ENCODE assay signal across 1 cellular context in the genomic region with DNA sequence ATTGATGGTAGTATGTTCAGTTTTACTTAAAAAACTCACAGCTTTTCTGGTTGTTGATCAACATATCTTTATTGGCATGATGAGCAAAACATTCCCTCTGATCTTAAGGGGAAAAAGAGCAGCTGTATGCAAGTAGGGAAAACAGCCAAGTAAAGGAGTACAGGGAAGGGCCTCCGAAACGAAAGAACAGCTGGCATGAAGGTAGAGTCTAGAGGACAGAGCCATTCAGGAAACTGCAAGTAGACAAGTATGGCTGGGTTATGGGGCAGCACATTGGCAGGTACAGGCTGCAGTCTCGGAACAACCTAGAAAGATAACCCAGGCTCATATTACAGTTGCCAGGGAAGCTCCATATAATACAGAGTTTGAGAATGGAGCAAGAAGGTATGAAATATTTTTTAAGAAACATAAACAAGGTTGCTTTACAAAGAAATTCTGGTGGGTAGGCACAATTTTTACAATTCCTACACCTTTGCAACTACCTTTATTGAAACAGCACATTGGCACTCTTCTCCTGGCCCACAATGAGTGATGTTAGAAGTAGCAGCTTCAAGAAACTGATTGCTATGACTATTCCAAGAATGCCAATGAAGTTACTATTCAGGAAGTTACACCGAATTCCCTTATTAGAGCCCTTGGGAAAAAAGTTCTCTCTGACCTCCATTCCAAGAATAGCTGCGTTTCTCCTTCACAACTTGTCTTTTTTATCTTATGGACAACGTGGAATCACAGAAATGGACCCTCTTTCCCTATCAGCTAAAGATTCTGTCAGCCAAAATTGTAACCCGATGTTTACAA.
TF ChIP-seq lines count a peak whose summit lies in the region.

No MANE protein-coding gene starts in this region.

TF ChIP-seq in GM23338, 12 proteins besides CTCF, POLR2A, EP300 and RAD21 (continued from another document):
- TF ChIP-seq, protein P1, sequence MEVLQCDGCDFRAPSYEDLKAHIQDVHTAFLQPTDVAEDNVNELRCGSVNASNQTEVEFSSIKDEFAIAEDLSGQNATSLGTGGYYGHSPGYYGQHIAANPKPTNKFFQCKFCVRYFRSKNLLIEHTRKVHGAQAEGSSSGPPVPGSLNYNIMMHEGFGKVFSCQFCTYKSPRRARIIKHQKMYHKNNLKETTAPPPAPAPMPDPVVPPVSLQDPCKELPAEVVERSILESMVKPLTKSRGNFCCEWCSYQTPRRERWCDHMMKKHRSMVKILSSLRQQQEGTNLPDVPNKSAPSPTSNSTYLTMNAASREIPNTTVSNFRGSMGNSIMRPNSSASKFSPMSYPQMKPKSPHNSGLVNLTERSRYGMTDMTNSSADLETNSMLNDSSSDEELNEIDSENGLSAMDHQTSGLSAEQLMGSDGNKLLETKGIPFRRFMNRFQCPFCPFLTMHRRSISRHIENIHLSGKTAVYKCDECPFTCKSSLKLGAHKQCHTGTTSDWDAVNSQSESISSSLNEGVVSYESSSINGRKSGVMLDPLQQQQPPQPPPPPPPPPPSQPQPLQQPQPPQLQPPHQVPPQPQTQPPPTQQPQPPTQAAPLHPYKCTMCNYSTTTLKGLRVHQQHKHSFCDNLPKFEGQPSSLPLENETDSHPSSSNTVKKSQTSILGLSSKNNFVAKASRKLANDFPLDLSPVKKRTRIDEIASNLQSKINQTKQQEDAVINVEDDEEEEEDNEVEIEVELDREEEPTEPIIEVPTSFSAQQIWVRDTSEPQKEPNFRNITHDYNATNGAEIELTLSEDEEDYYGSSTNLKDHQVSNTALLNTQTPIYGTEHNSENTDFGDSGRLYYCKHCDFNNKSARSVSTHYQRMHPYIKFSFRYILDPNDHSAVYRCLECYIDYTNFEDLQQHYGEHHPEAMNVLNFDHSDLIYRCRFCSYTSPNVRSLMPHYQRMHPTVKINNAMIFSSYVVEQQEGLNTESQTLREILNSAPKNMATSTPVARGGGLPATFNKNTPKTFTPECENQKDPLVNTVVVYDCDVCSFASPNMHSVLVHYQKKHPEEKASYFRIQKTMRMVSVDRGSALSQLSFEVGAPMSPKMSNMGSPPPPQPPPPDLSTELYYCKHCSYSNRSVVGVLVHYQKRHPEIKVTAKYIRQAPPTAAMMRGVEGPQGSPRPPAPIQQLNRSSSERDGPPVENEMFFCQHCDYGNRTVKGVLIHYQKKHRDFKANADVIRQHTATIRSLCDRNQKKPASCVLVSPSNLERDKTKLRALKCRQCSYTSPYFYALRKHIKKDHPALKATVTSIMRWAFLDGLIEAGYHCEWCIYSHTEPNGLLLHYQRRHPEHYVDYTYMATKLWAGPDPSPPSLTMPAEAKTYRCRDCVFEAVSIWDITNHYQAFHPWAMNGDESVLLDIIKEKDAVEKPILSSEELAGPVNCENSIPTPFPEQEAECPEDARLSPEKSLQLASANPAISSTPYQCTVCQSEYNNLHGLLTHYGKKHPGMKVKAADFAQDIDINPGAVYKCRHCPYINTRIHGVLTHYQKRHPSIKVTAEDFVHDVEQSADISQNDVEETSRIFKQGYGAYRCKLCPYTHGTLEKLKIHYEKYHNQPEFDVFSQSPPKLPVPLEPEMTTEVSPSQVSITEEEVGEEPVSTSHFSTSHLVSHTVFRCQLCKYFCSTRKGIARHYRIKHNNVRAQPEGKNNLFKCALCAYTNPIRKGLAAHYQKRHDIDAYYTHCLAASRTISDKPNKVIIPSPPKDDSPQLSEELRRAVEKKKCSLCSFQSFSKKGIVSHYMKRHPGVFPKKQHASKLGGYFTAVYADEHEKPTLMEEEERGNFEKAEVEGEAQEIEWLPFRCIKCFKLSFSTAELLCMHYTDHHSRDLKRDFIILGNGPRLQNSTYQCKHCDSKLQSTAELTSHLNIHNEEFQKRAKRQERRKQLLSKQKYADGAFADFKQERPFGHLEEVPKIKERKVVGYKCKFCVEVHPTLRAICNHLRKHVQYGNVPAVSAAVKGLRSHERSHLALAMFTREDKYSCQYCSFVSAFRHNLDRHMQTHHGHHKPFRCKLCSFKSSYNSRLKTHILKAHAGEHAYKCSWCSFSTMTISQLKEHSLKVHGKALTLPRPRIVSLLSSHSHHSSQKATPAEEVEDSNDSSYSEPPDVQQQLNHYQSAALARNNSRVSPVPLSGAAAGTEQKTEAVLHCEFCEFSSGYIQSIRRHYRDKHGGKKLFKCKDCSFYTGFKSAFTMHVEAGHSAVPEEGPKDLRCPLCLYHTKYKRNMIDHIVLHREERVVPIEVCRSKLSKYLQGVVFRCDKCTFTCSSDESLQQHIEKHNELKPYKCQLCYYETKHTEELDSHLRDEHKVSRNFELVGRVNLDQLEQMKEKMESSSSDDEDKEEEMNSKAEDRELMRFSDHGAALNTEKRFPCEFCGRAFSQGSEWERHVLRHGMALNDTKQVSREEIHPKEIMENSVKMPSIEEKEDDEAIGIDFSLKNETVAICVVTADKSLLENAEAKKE (CRISPR knock-in tag; IDR thresholded peaks at IDR 0.05), result no peak
- TF ChIP-seq ZNF114 (CRISPR knock-in tag; IDR thresholded peaks at IDR 0.05) (no peak), JUNB (IDR thresholded peaks at IDR 0.05; ENCODE audit: unreplicated experiment) (no peak), EZH2 (IDR thresholded peaks at IDR 0.05; ENCODE audit: low read depth, unreplicated experiment) (no peak), POLR2AphosphoS5 (IDR thresholded peaks at IDR 0.05; ENCODE audit: low read depth) (no peak), STAT1 (IDR thresholded peaks at IDR 0.05; ENCODE audit: unreplicated experiment) (no peak), NANOG (IDR thresholded peaks at IDR 0.05; ENCODE audit: borderline replicate concordance) (no peak), EZH2phosphoT487 (IDR thresholded peaks at IDR 0.05; ENCODE audit: unreplicated experiment) (no peak), ZNF331 (CRISPR knock-in tag; IDR thresholded peaks at IDR 0.05; ENCODE audit: low read depth) (no peak)
- TF ChIP-seq, protein P2, sequence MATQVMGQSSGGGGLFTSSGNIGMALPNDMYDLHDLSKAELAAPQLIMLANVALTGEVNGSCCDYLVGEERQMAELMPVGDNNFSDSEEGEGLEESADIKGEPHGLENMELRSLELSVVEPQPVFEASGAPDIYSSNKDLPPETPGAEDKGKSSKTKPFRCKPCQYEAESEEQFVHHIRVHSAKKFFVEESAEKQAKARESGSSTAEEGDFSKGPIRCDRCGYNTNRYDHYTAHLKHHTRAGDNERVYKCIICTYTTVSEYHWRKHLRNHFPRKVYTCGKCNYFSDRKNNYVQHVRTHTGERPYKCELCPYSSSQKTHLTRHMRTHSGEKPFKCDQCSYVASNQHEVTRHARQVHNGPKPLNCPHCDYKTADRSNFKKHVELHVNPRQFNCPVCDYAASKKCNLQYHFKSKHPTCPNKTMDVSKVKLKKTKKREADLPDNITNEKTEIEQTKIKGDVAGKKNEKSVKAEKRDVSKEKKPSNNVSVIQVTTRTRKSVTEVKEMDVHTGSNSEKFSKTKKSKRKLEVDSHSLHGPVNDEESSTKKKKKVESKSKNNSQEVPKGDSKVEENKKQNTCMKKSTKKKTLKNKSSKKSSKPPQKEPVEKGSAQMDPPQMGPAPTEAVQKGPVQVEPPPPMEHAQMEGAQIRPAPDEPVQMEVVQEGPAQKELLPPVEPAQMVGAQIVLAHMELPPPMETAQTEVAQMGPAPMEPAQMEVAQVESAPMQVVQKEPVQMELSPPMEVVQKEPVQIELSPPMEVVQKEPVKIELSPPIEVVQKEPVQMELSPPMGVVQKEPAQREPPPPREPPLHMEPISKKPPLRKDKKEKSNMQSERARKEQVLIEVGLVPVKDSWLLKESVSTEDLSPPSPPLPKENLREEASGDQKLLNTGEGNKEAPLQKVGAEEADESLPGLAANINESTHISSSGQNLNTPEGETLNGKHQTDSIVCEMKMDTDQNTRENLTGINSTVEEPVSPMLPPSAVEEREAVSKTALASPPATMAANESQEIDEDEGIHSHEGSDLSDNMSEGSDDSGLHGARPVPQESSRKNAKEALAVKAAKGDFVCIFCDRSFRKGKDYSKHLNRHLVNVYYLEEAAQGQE (IDR thresholded peaks at IDR 0.05; ENCODE audit: unreplicated experiment), result no peak
- TF ChIP-seq, protein P3, sequence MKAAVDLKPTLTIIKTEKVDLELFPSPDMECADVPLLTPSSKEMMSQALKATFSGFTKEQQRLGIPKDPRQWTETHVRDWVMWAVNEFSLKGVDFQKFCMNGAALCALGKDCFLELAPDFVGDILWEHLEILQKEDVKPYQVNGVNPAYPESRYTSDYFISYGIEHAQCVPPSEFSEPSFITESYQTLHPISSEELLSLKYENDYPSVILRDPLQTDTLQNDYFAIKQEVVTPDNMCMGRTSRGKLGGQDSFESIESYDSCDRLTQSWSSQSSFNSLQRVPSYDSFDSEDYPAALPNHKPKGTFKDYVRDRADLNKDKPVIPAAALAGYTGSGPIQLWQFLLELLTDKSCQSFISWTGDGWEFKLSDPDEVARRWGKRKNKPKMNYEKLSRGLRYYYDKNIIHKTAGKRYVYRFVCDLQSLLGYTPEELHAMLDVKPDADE (IDR thresholded peaks at IDR 0.05), result no peak
